In the genomic region with DNA sequence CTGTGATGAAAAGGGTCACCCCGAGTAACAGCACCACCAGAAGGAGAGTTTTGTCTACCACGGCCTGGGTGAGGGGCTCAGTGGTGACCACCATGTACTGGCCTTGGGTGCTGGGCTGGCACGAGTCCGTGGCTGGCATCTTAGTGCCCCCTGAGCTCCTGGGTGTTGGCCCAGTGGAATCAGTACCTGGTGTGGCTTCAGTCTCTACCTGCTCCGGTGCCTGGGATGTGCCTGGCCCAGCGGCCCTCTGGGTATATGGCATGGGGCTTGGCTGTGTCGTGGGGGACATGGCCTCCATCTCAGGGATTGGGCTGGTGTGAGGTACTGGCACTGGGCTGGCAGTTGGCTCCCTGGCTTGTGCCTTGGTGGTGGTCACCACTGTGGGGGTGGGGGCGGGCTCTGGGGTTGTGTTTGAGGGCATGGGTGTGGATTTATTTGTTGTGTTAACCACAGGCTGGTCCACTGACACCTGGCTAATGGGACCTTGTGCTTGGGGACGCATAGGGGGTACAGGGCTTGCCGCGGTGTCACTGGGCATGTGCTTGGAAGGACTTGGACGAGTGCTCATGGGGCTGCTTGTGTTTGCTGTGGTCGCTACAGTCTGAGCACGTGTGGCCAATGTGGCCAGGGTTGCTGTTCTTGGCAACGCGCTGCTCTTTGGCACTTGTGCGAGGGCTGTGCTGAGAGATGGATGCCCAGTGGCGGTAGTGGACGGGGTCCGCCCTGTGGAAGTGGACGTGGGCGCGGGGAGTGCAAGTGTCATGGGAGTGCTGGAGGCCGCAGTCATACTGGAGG, we compare ENCODE assay signal across 16 cellular contexts.
"Had no signal": no experiment of that assay in that cellular context is flagged by ENCODE, and none has a peak within 500 bp of the region (broad histone marks: within the 10 kb centered on the region; RNA-seq: fewer than 3 reads in every experiment).

No MANE protein-coding gene starts in this region.

- H3K27ac ChIP-seq: brain microvascular endothelial cell, esophagus squamous epithelium, heart right ventricle, pancreas, upper lobe of right lung had no signal

- H3K4me1 ChIP-seq: pancreas had no signal

- H3K27me3 Mint-ChIP-seq: activated B cell treated with CpG ODN at 0.5 μM for 24 hours; activated CD8-positive, alpha-beta T cell treated with anti-CD3 and anti-CD28 coated beads for 36 hours; naive thymus-derived CD8-positive, alpha-beta T cell had no signal

- ATAC-seq: activated CD8-positive, alpha-beta T cell treated with anti-CD3 and anti-CD28 coated beads for 36 hours; heart right ventricle; naive thymus-derived CD8-positive, alpha-beta T cell; pancreas; upper lobe of right lung had no signal

- H3K4me3 Mint-ChIP-seq: activated B cell treated with CpG ODN at 0.5 μM for 24 hours; activated CD8-positive, alpha-beta T cell treated with anti-CD3 and anti-CD28 coated beads for 36 hours; activated naive CD4-positive, alpha-beta T cell treated with anti-CD3 and anti-CD28 coated beads for 36 hours; naive thymus-derived CD8-positive, alpha-beta T cell had no signal

- H3K27me3 ChIP-seq: brain microvascular endothelial cell, esophagus squamous epithelium, heart right ventricle, pancreas, upper lobe of right lung had no signal

- H3K27ac Mint-ChIP-seq: activated CD8-positive, alpha-beta T cell treated with anti-CD3 and anti-CD28 coated beads for 36 hours; activated naive CD4-positive, alpha-beta T cell treated with anti-CD3 and anti-CD28 coated beads for 36 hours had no signal

- H3K9me3 Mint-ChIP-seq: activated B cell treated with CpG ODN at 0.5 μM for 24 hours; activated CD8-positive, alpha-beta T cell treated with anti-CD3 and anti-CD28 coated beads for 36 hours; activated naive CD4-positive, alpha-beta T cell treated with anti-CD3 and anti-CD28 coated beads for 36 hours; naive thymus-derived CD8-positive, alpha-beta T cell had no signal

- DNase-seq: activated B cell treated with CpG ODN at 0.5 μM for 24 hours; activated CD4-positive, alpha-beta T cell treated with anti-CD3 and anti-CD28 coated beads for 48 hours; activated CD8-positive, alpha-beta T cell treated with anti-CD3 and anti-CD28 coated beads for 36 hours; activated naive CD4-positive, alpha-beta T cell treated with anti-CD3 and anti-CD28 coated beads for 36 hours; activated T-cell treated with anti-CD3 and anti-CD28 coated beads, Interleukin-2, amount 50 U/mL, for 1 hour; aorta; brain microvascular endothelial cell; cortex of kidney; esophagus squamous epithelium; heart right ventricle; mesenchymal stem cell; naive thymus-derived CD8-positive, alpha-beta T cell; stimulated activated CD8-positive, alpha-beta memory T cell treated with anti-CD3 and anti-CD28 coated beads, Interleukin-4, amount 100 ng/mL, for 48 hours; stimulated activated naive CD4-positive, alpha-beta T cell; upper lobe of right lung had no signal

- H3K4me3 ChIP-seq: esophagus squamous epithelium, heart right ventricle, pancreas, upper lobe of right lung had no signal

- H3K9me3 ChIP-seq: esophagus squamous epithelium, heart right ventricle, pancreas, upper lobe of right lung had no signal
